ENCODE assay signal across 1 cellular context in genomic region chr1:28882009-28882628, GRCh38.
TF ChIP-seq lines count a peak whose summit lies in the region.

No MANE protein-coding gene starts in this region.

TF ChIP-seq in K562, 482 proteins besides CTCF, POLR2A, EP300 and RAD21 (continued from another document and continues in another):
- TF ChIP-seq CLOCK (CRISPR knock-in tag; IDR thresholded peaks at IDR 0.05; ENCODE audit: borderline replicate concordance) (no peak), RBM25 (IDR thresholded peaks at IDR 0.05; ENCODE audit: low read depth, low read length, severe bottlenecking) (peak; percentile 64), DMBX1 (CRISPR knock-in tag; IDR thresholded peaks at IDR 0.05; ENCODE audit: borderline replicate concordance) (peak; percentile 83), L3MBTL2 (IDR thresholded peaks at IDR 0.05) (peak; percentile 67), SMAD2 (IDR thresholded peaks at IDR 0.05; ENCODE audit: low read depth, low read length) (no peak), CCNT2 (IDR thresholded peaks at IDR 0.05; ENCODE audit: borderline replicate concordance, extremely low read depth, insufficient read length, low read depth, low read length) (peak; percentile 31), ZZZ3 (IDR thresholded peaks at IDR 0.05) (no peak), MEF2D (tag; conservative IDR thresholded peaks at IDR 0.05; ENCODE audit: low read depth) (peak; percentile 77; the same call in 1 of the 2 replicates), HDAC2 (IDR thresholded peaks at IDR 0.05) (peak; percentile 96), CBX3 (IDR thresholded peaks at IDR 0.05; ENCODE audit: borderline replicate concordance in 1 of 2, low read length in 2 of 2) (peak in 1 of 2 experiments; percentile 97; a peak in 2 of 3 replicates), RBBP5 (IDR thresholded peaks at IDR 0.05; ENCODE audit: borderline replicate concordance, insufficient read depth, low read length, poor library complexity, severe bottlenecking) (no peak), ETS1 (conservative IDR thresholded peaks at IDR 0.05; ENCODE audit: control insufficient read depth, low read depth, low read length) (peak; percentile 81), ZBTB2 (IDR thresholded peaks at IDR 0.05) (peak; percentile 80; the same call in 1 of the 2 replicates), ZNF76 (CRISPR knock-in tag; IDR thresholded peaks at IDR 0.05; ENCODE audit: borderline replicate concordance) (peak; percentile 79; the same call in 1 of the 2 replicates), CXXC5 (CRISPR knock-in tag; IDR thresholded peaks at IDR 0.05) (peak; percentile 78), FIP1L1 (IDR thresholded peaks at IDR 0.05; ENCODE audit: low read depth, low read length, poor library complexity, severe bottlenecking) (no peak), ZBTB12 (CRISPR knock-in tag; IDR thresholded peaks at IDR 0.05) (0 out of 2 replicates have a peak, but pooled peaks have one; percentile 5), TAL1 (IDR thresholded peaks at IDR 0.05) (peak; percentile 70; the same call in 1 of the 2 replicates), YY1 (IDR thresholded peaks at IDR 0.05; ENCODE audit: borderline replicate concordance in 1 of 3, control insufficient read depth in 1 of 3, extremely low read depth in 1 of 3, insufficient read depth in 3 of 3, insufficient read length in 1 of 3, insufficient replicate concordance in 2 of 3, low read depth in 1 of 3, low read length in 2 of 3) (peak in 2 of 3 experiments; percentile 75 to 83), NUFIP1 (IDR thresholded peaks at IDR 0.05; ENCODE audit: partially characterized antibody) (peak; percentile 61), CBFB (CRISPR knock-in tag; IDR thresholded peaks at IDR 0.05) (peak; percentile 33; the same call in 1 of the 2 replicates), ZNF239 (CRISPR knock-in tag; IDR thresholded peaks at IDR 0.05) (peak; percentile 83), KLF1 (tag; IDR thresholded peaks at IDR 0.05) (peak; percentile 63; the same call in 1 of the 2 replicates), EP400 (IDR thresholded peaks at IDR 0.05) (peak; percentile 80), GATAD2B (IDR thresholded peaks at IDR 0.05; ENCODE audit: borderline replicate concordance) (peak; percentile 91), NCOA1 (IDR thresholded peaks at IDR 0.05; ENCODE audit: low read depth) (peak; percentile 79), RCOR1 (IDR thresholded peaks at IDR 0.05; ENCODE audit: borderline replicate concordance in 1 of 2, low read depth in 2 of 2, low read length in 2 of 2) (peak; percentile 92 to 98), SMC3 (conservative IDR thresholded peaks at IDR 0.05; ENCODE audit: insufficient read depth, low read depth, low read length) (peak; percentile 100), NFE2 (IDR thresholded peaks at IDR 0.05; ENCODE audit: low read depth) (peak; percentile 43; the same call in 1 of the 2 replicates), ZNF24 (IDR thresholded peaks at IDR 0.05) (peak; percentile 53; the same call in 1 of the 2 replicates)
- TF ChIP-seq, protein P1, sequence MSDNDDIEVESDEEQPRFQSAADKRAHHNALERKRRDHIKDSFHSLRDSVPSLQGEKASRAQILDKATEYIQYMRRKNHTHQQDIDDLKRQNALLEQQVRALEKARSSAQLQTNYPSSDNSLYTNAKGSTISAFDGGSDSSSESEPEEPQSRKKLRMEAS (CRISPR knock-in tag; IDR thresholded peaks at IDR 0.05) = 0 out of 2 replicates have a peak, but pooled peaks have one; percentile 56
- TF ChIP-seq, protein P2, sequence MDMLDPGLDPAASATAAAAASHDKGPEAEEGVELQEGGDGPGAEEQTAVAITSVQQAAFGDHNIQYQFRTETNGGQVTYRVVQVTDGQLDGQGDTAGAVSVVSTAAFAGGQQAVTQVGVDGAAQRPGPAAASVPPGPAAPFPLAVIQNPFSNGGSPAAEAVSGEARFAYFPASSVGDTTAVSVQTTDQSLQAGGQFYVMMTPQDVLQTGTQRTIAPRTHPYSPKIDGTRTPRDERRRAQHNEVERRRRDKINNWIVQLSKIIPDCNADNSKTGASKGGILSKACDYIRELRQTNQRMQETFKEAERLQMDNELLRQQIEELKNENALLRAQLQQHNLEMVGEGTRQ (CRISPR knock-in tag; IDR thresholded peaks at IDR 0.05) = no peak
- TF ChIP-seq, protein P3, sequence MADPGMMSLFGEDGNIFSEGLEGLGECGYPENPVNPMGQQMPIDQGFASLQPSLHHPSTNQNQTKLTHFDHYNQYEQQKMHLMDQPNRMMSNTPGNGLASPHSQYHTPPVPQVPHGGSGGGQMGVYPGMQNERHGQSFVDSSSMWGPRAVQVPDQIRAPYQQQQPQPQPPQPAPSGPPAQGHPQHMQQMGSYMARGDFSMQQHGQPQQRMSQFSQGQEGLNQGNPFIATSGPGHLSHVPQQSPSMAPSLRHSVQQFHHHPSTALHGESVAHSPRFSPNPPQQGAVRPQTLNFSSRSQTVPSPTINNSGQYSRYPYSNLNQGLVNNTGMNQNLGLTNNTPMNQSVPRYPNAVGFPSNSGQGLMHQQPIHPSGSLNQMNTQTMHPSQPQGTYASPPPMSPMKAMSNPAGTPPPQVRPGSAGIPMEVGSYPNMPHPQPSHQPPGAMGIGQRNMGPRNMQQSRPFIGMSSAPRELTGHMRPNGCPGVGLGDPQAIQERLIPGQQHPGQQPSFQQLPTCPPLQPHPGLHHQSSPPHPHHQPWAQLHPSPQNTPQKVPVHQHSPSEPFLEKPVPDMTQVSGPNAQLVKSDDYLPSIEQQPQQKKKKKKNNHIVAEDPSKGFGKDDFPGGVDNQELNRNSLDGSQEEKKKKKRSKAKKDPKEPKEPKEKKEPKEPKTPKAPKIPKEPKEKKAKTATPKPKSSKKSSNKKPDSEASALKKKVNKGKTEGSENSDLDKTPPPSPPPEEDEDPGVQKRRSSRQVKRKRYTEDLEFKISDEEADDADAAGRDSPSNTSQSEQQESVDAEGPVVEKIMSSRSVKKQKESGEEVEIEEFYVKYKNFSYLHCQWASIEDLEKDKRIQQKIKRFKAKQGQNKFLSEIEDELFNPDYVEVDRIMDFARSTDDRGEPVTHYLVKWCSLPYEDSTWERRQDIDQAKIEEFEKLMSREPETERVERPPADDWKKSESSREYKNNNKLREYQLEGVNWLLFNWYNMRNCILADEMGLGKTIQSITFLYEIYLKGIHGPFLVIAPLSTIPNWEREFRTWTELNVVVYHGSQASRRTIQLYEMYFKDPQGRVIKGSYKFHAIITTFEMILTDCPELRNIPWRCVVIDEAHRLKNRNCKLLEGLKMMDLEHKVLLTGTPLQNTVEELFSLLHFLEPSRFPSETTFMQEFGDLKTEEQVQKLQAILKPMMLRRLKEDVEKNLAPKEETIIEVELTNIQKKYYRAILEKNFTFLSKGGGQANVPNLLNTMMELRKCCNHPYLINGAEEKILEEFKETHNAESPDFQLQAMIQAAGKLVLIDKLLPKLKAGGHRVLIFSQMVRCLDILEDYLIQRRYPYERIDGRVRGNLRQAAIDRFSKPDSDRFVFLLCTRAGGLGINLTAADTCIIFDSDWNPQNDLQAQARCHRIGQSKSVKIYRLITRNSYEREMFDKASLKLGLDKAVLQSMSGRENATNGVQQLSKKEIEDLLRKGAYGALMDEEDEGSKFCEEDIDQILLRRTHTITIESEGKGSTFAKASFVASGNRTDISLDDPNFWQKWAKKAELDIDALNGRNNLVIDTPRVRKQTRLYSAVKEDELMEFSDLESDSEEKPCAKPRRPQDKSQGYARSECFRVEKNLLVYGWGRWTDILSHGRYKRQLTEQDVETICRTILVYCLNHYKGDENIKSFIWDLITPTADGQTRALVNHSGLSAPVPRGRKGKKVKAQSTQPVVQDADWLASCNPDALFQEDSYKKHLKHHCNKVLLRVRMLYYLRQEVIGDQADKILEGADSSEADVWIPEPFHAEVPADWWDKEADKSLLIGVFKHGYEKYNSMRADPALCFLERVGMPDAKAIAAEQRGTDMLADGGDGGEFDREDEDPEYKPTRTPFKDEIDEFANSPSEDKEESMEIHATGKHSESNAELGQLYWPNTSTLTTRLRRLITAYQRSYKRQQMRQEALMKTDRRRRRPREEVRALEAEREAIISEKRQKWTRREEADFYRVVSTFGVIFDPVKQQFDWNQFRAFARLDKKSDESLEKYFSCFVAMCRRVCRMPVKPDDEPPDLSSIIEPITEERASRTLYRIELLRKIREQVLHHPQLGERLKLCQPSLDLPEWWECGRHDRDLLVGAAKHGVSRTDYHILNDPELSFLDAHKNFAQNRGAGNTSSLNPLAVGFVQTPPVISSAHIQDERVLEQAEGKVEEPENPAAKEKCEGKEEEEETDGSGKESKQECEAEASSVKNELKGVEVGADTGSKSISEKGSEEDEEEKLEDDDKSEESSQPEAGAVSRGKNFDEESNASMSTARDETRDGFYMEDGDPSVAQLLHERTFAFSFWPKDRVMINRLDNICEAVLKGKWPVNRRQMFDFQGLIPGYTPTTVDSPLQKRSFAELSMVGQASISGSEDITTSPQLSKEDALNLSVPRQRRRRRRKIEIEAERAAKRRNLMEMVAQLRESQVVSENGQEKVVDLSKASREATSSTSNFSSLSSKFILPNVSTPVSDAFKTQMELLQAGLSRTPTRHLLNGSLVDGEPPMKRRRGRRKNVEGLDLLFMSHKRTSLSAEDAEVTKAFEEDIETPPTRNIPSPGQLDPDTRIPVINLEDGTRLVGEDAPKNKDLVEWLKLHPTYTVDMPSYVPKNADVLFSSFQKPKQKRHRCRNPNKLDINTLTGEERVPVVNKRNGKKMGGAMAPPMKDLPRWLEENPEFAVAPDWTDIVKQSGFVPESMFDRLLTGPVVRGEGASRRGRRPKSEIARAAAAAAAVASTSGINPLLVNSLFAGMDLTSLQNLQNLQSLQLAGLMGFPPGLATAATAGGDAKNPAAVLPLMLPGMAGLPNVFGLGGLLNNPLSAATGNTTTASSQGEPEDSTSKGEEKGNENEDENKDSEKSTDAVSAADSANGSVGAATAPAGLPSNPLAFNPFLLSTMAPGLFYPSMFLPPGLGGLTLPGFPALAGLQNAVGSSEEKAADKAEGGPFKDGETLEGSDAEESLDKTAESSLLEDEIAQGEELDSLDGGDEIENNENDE (IDR thresholded peaks at IDR 0.05; ENCODE audit: low read depth, low read length) = no peak
- TF ChIP-seq, protein P4, sequence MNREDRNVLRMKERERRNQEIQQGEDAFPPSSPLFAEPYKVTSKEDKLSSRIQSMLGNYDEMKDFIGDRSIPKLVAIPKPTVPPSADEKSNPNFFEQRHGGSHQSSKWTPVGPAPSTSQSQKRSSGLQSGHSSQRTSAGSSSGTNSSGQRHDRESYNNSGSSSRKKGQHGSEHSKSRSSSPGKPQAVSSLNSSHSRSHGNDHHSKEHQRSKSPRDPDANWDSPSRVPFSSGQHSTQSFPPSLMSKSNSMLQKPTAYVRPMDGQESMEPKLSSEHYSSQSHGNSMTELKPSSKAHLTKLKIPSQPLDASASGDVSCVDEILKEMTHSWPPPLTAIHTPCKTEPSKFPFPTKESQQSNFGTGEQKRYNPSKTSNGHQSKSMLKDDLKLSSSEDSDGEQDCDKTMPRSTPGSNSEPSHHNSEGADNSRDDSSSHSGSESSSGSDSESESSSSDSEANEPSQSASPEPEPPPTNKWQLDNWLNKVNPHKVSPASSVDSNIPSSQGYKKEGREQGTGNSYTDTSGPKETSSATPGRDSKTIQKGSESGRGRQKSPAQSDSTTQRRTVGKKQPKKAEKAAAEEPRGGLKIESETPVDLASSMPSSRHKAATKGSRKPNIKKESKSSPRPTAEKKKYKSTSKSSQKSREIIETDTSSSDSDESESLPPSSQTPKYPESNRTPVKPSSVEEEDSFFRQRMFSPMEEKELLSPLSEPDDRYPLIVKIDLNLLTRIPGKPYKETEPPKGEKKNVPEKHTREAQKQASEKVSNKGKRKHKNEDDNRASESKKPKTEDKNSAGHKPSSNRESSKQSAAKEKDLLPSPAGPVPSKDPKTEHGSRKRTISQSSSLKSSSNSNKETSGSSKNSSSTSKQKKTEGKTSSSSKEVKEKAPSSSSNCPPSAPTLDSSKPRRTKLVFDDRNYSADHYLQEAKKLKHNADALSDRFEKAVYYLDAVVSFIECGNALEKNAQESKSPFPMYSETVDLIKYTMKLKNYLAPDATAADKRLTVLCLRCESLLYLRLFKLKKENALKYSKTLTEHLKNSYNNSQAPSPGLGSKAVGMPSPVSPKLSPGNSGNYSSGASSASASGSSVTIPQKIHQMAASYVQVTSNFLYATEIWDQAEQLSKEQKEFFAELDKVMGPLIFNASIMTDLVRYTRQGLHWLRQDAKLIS (CRISPR knock-in tag; IDR thresholded peaks at IDR 0.05) = no peak
